Comparison of ENCODE assay signal across 18 cellular contexts in the genomic region with DNA sequence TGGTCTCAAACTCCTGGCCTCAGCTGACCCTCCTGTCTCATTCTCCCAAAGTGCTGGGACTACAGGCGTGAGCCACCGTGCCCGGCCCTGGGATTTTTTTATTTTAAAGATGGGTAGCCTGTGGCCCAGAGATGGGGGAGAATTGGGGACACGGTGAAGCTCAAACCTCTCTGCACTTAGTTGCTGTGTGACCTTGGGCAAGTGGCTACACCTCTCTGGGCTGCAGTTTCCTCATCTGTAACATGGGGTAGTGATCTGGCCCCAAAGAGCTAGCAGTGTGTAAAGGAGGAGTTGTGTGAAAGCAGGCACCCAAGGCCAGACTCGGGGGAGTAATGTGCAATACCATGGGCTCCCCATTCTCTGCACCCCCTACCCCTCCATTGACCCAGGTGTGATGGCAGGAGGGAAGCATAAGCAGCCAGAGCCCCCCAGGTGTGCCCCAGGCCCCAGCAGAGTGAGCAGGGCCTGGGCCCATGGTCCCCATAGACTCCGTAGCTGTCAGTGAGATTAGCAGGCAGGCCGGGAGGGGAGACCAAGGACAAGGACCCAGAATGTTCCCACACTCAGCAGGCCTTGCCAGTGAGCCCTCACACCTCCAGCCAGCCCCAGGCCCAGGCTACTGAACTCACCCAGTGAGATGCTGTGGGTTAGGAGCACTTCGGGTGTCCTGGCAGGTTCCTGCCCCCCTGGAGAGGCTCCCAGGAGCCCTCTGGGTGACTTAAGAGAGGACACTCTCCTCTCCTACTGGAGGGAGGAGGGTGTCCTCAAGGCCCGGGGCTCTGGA. TPM values are rescaled to one million over a fixed set of nuclear protein-coding genes. Genes with fewer than 3 reads are reported as not detected.
"Had no signal": no experiment of that assay in that cellular context is flagged by ENCODE, and none has a peak within 500 bp of the region (broad histone marks: within the 10 kb centered on the region; RNA-seq: fewer than 3 reads in every experiment).

No MANE protein-coding gene starts in this region.

- H3K4me3 ChIP-seq: lung, SJSA1, smooth muscle cell, transverse colon had no signal

- ATAC-seq: activated naive CD4-positive, alpha-beta T cell treated with anti-CD3 and anti-CD28 coated beads, Interleukin-2, amount 50 U/mL, for 72 hours; left cardiac atrium; right cardiac atrium; stimulated activated naive B cell treated with anti-CD40 and anti-IgM and Interleukin-4, amounts not matched to agents 10 μg/mL and 1 μg/mL and 100 μg/mL, for 72 hours had no signal

- H3K27me3 ChIP-seq: brain microvascular endothelial cell, SJSA1 had no signal

- H3K36me3 ChIP-seq: brain microvascular endothelial cell, SJSA1, transverse colon had no signal

- H3K9me3 ChIP-seq: SJSA1, transverse colon had no signal

- DNase-seq: activated effector memory CD4-positive, alpha-beta T cell treated with Interleukin-2 at 50 U/mL for 16 hours; activated T-cell treated with anti-CD3 and anti-CD28 coated beads, Interleukin-2, amount 50 U/mL, for 1 hour; brain microvascular endothelial cell; cerebellar nuclear complex; dermis blood vessel endothelial cell; erythroblast; hypothalamus; immature natural killer cell; left cardiac atrium; midbrain; right cardiac atrium; stimulated activated naive B cell treated with anti-CD40 and anti-IgM and Interleukin-4, amounts not matched to agents 10 μg/mL and 1 μg/mL and 100 μg/mL, for 72 hours; transverse colon had no signal

- H3K9me3 Mint-ChIP-seq: immature natural killer cell had no signal

- H3K4me2 ChIP-seq: smooth muscle cell had no signal

- H3K27ac ChIP-seq: brain microvascular endothelial cell, SJSA1, transverse colon had no signal

- H3K27ac Mint-ChIP-seq: progenitor cell of endocrine pancreas had no signal

RNA-seq across cellular contexts. Expression of a gene that starts 17.9 kb away (rescaled TPM):
- total RNA-seq: progenitor cell of endocrine pancreas, SJSA1 had no signal
